20 cellular contexts compared by ENCODE assay signal in the genomic region with DNA sequence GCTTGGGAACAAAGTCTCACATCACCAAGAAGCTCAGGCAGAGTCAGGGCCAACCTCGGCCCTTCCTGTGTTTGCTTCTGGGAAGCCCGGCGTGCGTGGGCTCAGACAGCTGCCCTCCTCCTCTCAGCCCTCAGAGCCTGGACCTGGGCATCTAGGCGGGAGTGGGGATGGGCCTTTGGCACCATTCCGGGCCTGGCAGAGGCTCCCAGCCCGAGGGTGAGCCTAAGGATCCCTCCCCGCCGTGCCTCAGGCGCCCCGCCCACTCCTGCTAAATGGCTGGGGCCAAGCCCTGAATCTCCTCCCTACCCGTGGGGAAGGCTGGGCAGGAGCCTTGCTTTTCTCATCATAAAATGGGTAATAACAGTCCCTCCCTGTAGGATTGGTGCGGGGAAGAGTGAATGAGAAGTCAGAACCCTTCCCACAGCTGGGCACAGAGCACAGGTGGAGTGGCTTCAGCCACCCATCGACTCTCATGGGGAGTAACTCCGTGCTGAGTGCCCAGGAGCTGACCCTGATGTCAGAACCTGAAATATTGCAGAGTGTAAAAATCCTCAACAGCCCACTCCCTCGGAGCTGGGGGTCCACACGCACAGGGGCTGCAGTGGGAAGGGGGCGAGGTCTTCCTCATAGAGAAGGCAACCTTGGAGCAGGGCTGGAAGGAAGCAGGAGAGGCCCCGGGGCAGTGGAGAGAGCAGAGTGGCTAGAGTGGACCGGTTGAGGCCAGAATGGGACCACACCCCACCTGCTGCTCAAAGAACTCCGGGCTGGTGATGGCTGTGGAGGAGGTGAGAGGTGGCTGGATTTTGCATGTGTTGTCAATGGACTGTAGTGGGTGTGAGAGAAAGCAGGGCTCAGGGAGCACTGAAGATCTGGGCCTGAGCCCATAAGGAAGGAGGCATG. TPM values are rescaled to one million over a fixed set of nuclear protein-coding genes. Genes with fewer than 3 reads are reported as not detected.
A peak's percentile ranks its signal among the peaks of the same experiment; 100 is the strongest.
DNase-seq lines count a peak whose midpoint lies in the region; FAIRE-seq and TF ChIP-seq lines count a peak whose summit lies in the region.
"Had no signal": no experiment of that assay in that cellular context is flagged by ENCODE, and none has a peak within 500 bp of the region (broad histone marks: within the 10 kb centered on the region; RNA-seq: fewer than 3 reads in every experiment).

No MANE protein-coding gene starts in this region.

- no peak overlapping the region for H3K27ac ChIP-seq in H1 (ENCODE audit: low read depth, low read length)
- H3K27ac ChIP-seq: GM23248, HL-60 had no signal

- no peak overlapping the region for H2BK120ac ChIP-seq in H1 (replicated peaks; ENCODE audit: low read depth, low read length)

- H3K36me3 Mint-ChIP-seq in Calu3 (ENCODE audit: insufficient read depth, unreplicated experiment), result peaks cover 38% of the 10 kb centered on the region
- peaks cover 5% of the 10 kb centered on the region for H3K36me3 Mint-ChIP-seq in nephron (ENCODE audit: low read depth)

- no peak overlapping the region for H3K4me2 ChIP-seq in H1 (ENCODE audit: insufficient read depth in 1 of 2, low read depth in 2 of 2, low read length in 2 of 2)

- no peak for TF ChIP-seq EP300 in H1 (IDR thresholded peaks at IDR 0.05; ENCODE audit: borderline replicate concordance in 1 of 2, low read depth in 2 of 2, low read length in 2 of 2)

- peaks cover 7% of the 10 kb centered on the region; the same call in 1 of the 2 replicates for H3K23me2 ChIP-seq in H1 (ENCODE audit: low read depth, low read length)

- H3K14ac ChIP-seq in H1 (ENCODE audit: insufficient read length), result no peak overlapping the region

- H3K4ac ChIP-seq in H1 (replicated peaks; ENCODE audit: insufficient read length, low read depth, low read length), result no peak overlapping the region

- peaks cover 3% of the 10 kb centered on the region for H3K27me3 ChIP-seq in NT2/D1 (ENCODE audit: insufficient read depth, insufficient read length)
- peaks cover 0 to 25% (median 4%) of the 10 kb centered on the region in 4 experiments; a peak in 4 of 7 replicates for H3K27me3 ChIP-seq in H1 (replicated peaks in 1 of 4; ENCODE audit: control insufficient read depth in 3 of 4, extremely low read depth in 1 of 4, insufficient read depth in 3 of 4, low read length in 3 of 4)

- DNase-seq in Calu3, result peak; percentile 66
- no peak for DNase-seq in NT2/D1 (ENCODE audit: low read depth, low spot score)
- DNase-seq in H1 (ENCODE audit: low read depth in 1 of 2, low spot score in 2 of 2), result no peak
- DNase-seq in NCI-H748 treated with DMSO at 0.1 percent for 48 hours (lab: John Stamatoyannopoulos, UW), result no peak
- no peak for DNase-seq in SIG-M5 treated with dmso at 0.1 percent for 504 hours (lab: John Stamatoyannopoulos, UW; ENCODE audit: unreplicated experiment)
- DNase-seq in frontal cortex (ENCODE audit: low spot score in 2 of 2), result no peak
- DNase-seq in GM12891 (ENCODE audit: insufficient read length, low spot score), result no peak
- DNase-seq: activated CD4-positive, alpha-beta T cell treated with anti-CD3 and anti-CD28 coated beads, Interleukin-2, amount 50 U/mL, for 48 hours; cerebellar nuclear complex; GM23248; NCI-H2171; OCI-M1; stimulated activated CD4-positive, alpha-beta T cell treated with anti-CD3 and anti-CD28 coated beads, Interleukin-4, amount 100 ng/mL, for 4 hours; stimulated activated naive CD8-positive, alpha-beta T cell treated with anti-CD3 and anti-CD28 coated beads, Interleukin-15, Interleukin-2, amounts not matched to agents 100 U/mL and 50 U/mL, for 24 hours; T-cell had no signal

- TF ChIP-seq POLR2A in H1 (IDR thresholded peaks at IDR 0.05; ENCODE audit: control extremely low read depth in 1 of 2, low read depth in 2 of 2, low read length in 2 of 2), result no peak
- no peak for TF ChIP-seq POLR2A in GM12891 (IDR thresholded peaks at IDR 0.05; ENCODE audit: low read depth, low read length)

- H3K36me3 ChIP-seq in NT2/D1 (ENCODE audit: insufficient read depth, insufficient read length, low read length), result no peaks in the 10 kb centered on the region
- no peaks in the 10 kb centered on the region for H3K36me3 ChIP-seq in H1 (ENCODE audit: control insufficient read depth in 2 of 4, insufficient read depth in 4 of 4, low read length in 3 of 4)

- no peak overlapping the region for H2AFZ ChIP-seq in H1 (ENCODE audit: low read length)
- H2AFZ ChIP-seq: GM23248 had no signal

- POLR2A ChIA-PET in H1 (lab: Charles Lee; ENCODE audit: partially characterized antibody), result interaction anchor here (1.4 kb wide), 1 partner anchor 12 kb away, joined by 9 read pairs; no protein-coding TSS in a partner anchor

- no peak overlapping the region for H4K8ac ChIP-seq in H1 (ENCODE audit: extremely low read depth, insufficient read depth, low read length)

- H3K9me3 Mint-ChIP-seq in Calu3 (ENCODE audit: low read depth, unreplicated experiment), result peaks cover 4% of the 10 kb centered on the region
- H3K9me3 Mint-ChIP-seq in nephron, result peaks cover 11% of the 10 kb centered on the region
- H3K9me3 Mint-ChIP-seq: activated naive CD4-positive, alpha-beta T cell treated with anti-CD3 and anti-CD28 coated beads, Interleukin-2, amount 50 U/mL, for 24 hours had no signal

- H2BK20ac ChIP-seq in H1 (ENCODE audit: low read length), result no peak overlapping the region

- 84% methylated on average over 17 of the region's 21 CpGs; no CpG with 5 or more reads in 1 of the 2 experiments for WGBS in H1 (ENCODE audit: extremely low coverage in 1 of 2, insufficient coverage in 1 of 2, insufficient read length in 1 of 2, insufficient replicate concordance in 2 of 2, low coverage in 1 of 2, low lambda C conversion rate in 2 of 2, missing lambda C conversion rate in 1 of 2), 2 experiments

- H3K27me3 Mint-ChIP-seq in Calu3 (ENCODE audit: unreplicated experiment) (no peaks in the 10 kb centered on the region), nephron (ENCODE audit: low read depth) (peaks cover 20% of the 10 kb centered on the region)
- H3K27me3 Mint-ChIP-seq: activated naive CD4-positive, alpha-beta T cell treated with anti-CD3 and anti-CD28 coated beads, Interleukin-2, amount 50 U/mL, for 24 hours; T-cell had no signal

- H4K5ac ChIP-seq in H1 (ENCODE audit: insufficient read length, low read depth, low read length), result no peak overlapping the region

- no peaks in the 10 kb centered on the region for H4K20me1 ChIP-seq in H1 (replicated peaks in 1 of 2; ENCODE audit: control insufficient read depth in 1 of 2, insufficient read depth in 2 of 2, low read length in 2 of 2)

- BruUV-seq in Calu3 (replicated peaks; lab: Mats Ljungman, UMichigan), result no TSS peak

- H3K4me3 ChIP-seq in NT2/D1 (ENCODE audit: insufficient read length, low read depth) (no peak overlapping the region), H1 (ENCODE audit: extremely low read depth in 1 of 4, insufficient read depth in 2 of 4, low read depth in 3 of 4, low read length in 4 of 4) (no peak overlapping the region)
- H3K4me3 ChIP-seq: GM12878, GM23248 had no signal

- H3K79me2 ChIP-seq in H1 (ENCODE audit: control insufficient read depth in 1 of 2, insufficient read depth in 2 of 2, low read length in 2 of 2), result no peaks in the 10 kb centered on the region

- H3K79me1 ChIP-seq in H1 (ENCODE audit: low read depth, low read length), result no peaks in the 10 kb centered on the region

- H2BK15ac ChIP-seq in H1 (ENCODE audit: low read length), result no peak overlapping the region

- H3K9ac ChIP-seq in NT2/D1 (ENCODE audit: insufficient read length, low read depth) (peak overlapping the region; percentile 87), H1 (replicated peaks in 1 of 4; ENCODE audit: extremely low read depth in 1 of 4, low read depth in 3 of 4, low read length in 3 of 4) (no peak overlapping the region)
- H3K9ac ChIP-seq: GM23248 had no signal

- CTCF ChIA-PET in Calu3 (lab: Charles Lee) (interaction anchor here (2.0 to 3.5 kb wide), 3 partner anchors 12 to 29 kb away, joined by 6 to 24 read pairs (median 16); a partner anchor contains a TSS), H1 (lab: Charles Lee; ENCODE audit: partially characterized antibody) (interaction anchor here (0.7 to 6.2 kb wide), 8 partner anchors 12 to 372 kb away, joined by 3 to 68 read pairs (median 4); a partner anchor contains a TSS)

- H2BK5ac ChIP-seq in H1 (ENCODE audit: low read depth, low read length), result no peak overlapping the region

- H2AK5ac ChIP-seq in H1 (ENCODE audit: low read depth, low read length), result no peak overlapping the region

- TF ChIP-seq CTCF in Calu3 (IDR thresholded peaks at IDR 0.05; ENCODE audit: unreplicated experiment) (no peak), H1 (IDR thresholded peaks at IDR 0.05; ENCODE audit: control extremely low read depth in 1 of 3, insufficient read depth in 1 of 3, low read depth in 1 of 3, low read length in 3 of 3) (no peak), nephron (IDR thresholded peaks at IDR 0.05; ENCODE audit: unreplicated experiment in 3 of 3) (no peak)

- H3K56ac ChIP-seq in H1 (replicated peaks; ENCODE audit: insufficient read length, low read depth, low read length), result no peak overlapping the region

- peaks cover 29% of the 10 kb centered on the region for H3K4me1 ChIP-seq in NT2/D1 (ENCODE audit: insufficient read depth, insufficient read length)
- H3K4me1 ChIP-seq in H1 (replicated peaks in 1 of 4; ENCODE audit: control insufficient read depth in 3 of 4, insufficient read depth in 4 of 4, low read length in 3 of 4), result peaks cover 0 to 19% (median 14%) of the 10 kb centered on the region in 4 experiments; a peak in 5 of 7 replicates

- no peak overlapping the region for H4K91ac ChIP-seq in H1 (replicated peaks; ENCODE audit: insufficient read length, low read length)

- no peak overlapping the region for H3K23ac ChIP-seq in H1 (ENCODE audit: insufficient read length)

- H3K9me3 ChIP-seq in NT2/D1 (ENCODE audit: insufficient read depth, low read length), result 0 out of 2 replicates have a peak, but pooled peaks cover 6% of the 10 kb centered on the region
- H3K9me3 ChIP-seq in H1 (ENCODE audit: insufficient read depth in 2 of 2, low read depth in 1 of 2, low read length in 1 of 2), result no peaks in the 10 kb centered on the region

- FAIRE-seq in H1 (lab: Jason Lieb, UNC), result no peak
- FAIRE-seq in frontal cortex (lab: Jason Lieb, UNC), result no peak
- no peak for FAIRE-seq in GM12891 (lab: Jason Lieb, UNC)
- FAIRE-seq: GM12878 had no signal

- intact Hi-C loops in Calu3 (cut with micrococcal nuclease; ENCODE audit: unreplicated experiment), result loop anchor here (2.0 kb wide), 1 partner anchor 26 kb away; no protein-coding TSS in a partner anchor

- peaks cover 46% of the 10 kb centered on the region for H3K4me1 Mint-ChIP-seq in Calu3 (ENCODE audit: low read depth, unreplicated experiment)
- H3K4me1 Mint-ChIP-seq in nephron, result peaks cover 5% of the 10 kb centered on the region

- 0 out of 2 replicates have a peak overlapping the region, but pooled peaks have one; percentile 14 for H2BK12ac ChIP-seq in H1 (ENCODE audit: low read depth, low read length)

- H3K4me3 Mint-ChIP-seq in Calu3 (ENCODE audit: low read depth, unreplicated experiment) (peak overlapping the region; percentile 76), nephron (peak overlapping the region; percentile 20 to 76 (median 69))

- H3K18ac ChIP-seq in H1 (ENCODE audit: extremely low read depth, low read length), result no peak overlapping the region

- peak overlapping the region; percentile 52 for H3K27ac Mint-ChIP-seq in Calu3 (ENCODE audit: unreplicated experiment)
- H3K27ac Mint-ChIP-seq in nephron, result peak overlapping the region in 1 of 3 experiments; percentile 19
- H3K27ac Mint-ChIP-seq: activated naive CD4-positive, alpha-beta T cell treated with anti-CD3 and anti-CD28 coated beads, Interleukin-2, amount 50 U/mL, for 24 hours; B cell had no signal

- TF ChIP-seq RAD21 in H1 (IDR thresholded peaks at IDR 0.05 in 1 of 2, conservative IDR thresholded peaks at IDR 0.05 in 1 of 2; ENCODE audit: low read depth in 2 of 2, low read length in 2 of 2), result no peak

RNA-seq across cellular contexts. Expression of a gene that starts 18.8 kb away (rescaled TPM):
- 2.2 and 2.4 TPM in 2 replicates for total RNA-seq in Calu3 (2022)
- 12.8 and 16.2 TPM in 2 replicates for total RNA-seq in H1 (2021; fragmentation: NEBNext Ultra II Directional; extraction: Animal tissue kit (Norgen Biotek cat#: 25700))
- polyA plus RNA-seq in H1 (2011; rRNA removed), result 14.1 and 21.8 TPM in 2 replicates
- 13.5 TPM for polyA plus RNA-seq in H1 (2011; cell fraction: cytosol; rRNA removed)
- polyA plus RNA-seq in H1 (2011; cell fraction: nucleus; rRNA removed), result 19.1 TPM
- polyA plus RNA-seq in H1 (2012, experiment 1 of 2), result 5.5 to 12.0 TPM (median 10.3 TPM) in 4 replicates
- polyA plus RNA-seq in H1 (2012, experiment 2 of 2), result 12.8 TPM
- polyA plus RNA-seq in H1 (2013, experiment 1 of 2), result 12.8 TPM
- polyA plus RNA-seq in H1 (2013, experiment 2 of 2), result 10.8 TPM
- polyA minus RNA-seq in H1 (2011; rRNA and poly(A)+ RNA removed), result 1.7 and 2.9 TPM in 2 replicates
- 16.9 TPM for polyA minus RNA-seq in H1 (2011; cell fraction: cytosol; rRNA and poly(A)+ RNA removed)
- polyA minus RNA-seq in H1 (2011; cell fraction: nucleus; rRNA and poly(A)+ RNA removed), result 23.8 TPM
- 36.7 TPM for total RNA-seq in frontal cortex
- polyA plus RNA-seq in GM12891 (2012; ENCODE audit: low read depth, missing spikeins), result 0.15 TPM

RNA-seq across cellular contexts. Expression of a gene that starts 24.8 kb away (rescaled TPM):
- total RNA-seq in Calu3 (2022), result 111 and 142 TPM in 2 replicates
- total RNA-seq in H1 (2021; fragmentation: NEBNext Ultra II Directional; extraction: Animal tissue kit (Norgen Biotek cat#: 25700)), result 5.2 and 5.4 TPM in 2 replicates
- 7.6 and 11.6 TPM in 2 replicates for polyA plus RNA-seq in H1 (2011; rRNA removed)
- 5.3 TPM for polyA plus RNA-seq in H1 (2011; cell fraction: cytosol; rRNA removed)
- 8.3 TPM for polyA plus RNA-seq in H1 (2011; cell fraction: nucleus; rRNA removed)
- 3.0 to 7.5 TPM (median 5.8 TPM) in 4 replicates for polyA plus RNA-seq in H1 (2012, experiment 1 of 2)
- 6.4 TPM for polyA plus RNA-seq in H1 (2012, experiment 2 of 2)
- polyA plus RNA-seq in H1 (2013, experiment 1 of 2), result 15.6 TPM
- 14.7 TPM for polyA plus RNA-seq in H1 (2013, experiment 2 of 2)
- 0.24 TPM in 1 of 2 replicates, not detected in the other for polyA minus RNA-seq in H1 (2011; rRNA and poly(A)+ RNA removed)
- polyA minus RNA-seq in H1 (2011; cell fraction: cytosol; rRNA and poly(A)+ RNA removed), result 3.5 TPM
- 13.2 TPM for polyA minus RNA-seq in H1 (2011; cell fraction: nucleus; rRNA and poly(A)+ RNA removed)
- total RNA-seq in frontal cortex, result not detected
- 0.42 TPM for polyA plus RNA-seq in GM12891 (2012; ENCODE audit: low read depth, missing spikeins)
- total RNA-seq: B cell had no signal

Comparison
In these comparisons a context has a peak if more than half of its experiments do, and no peak if none do; other contexts are left out.
1. RNA of a gene that starts 24.8 kb away (total RNA-seq): 111 to 142 TPM in Calu3; 5.2 to 5.4 TPM in H1 and not detected in frontal cortex (single experiment); every median in the first group is over 10 times any median in the second.